34 cellular contexts compared by ENCODE assay signal in the genomic region with DNA sequence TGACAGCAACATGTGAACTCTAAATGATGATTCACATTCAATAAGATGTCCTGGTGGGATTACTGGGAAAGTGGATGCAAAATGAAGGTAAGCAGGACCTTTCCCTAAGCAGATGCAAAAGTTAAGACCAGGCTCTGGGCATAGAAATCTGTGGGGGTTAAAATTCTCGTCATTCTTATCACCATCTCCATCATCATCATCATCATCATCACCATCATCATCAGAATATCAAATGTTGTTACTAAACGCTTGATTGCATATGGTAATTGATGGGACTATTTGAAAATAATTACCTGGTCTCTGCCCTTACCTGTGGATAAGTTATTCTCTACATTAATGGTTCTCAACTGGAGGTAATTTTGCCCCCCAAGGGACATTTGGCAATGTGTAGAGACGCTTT. TPM values are rescaled to one million over a fixed set of nuclear protein-coding genes. Genes with fewer than 3 reads are reported as not detected.
"Had no signal": no experiment of that assay in that cellular context is flagged by ENCODE, and none has a peak within 500 bp of the region (broad histone marks: within the 10 kb centered on the region; RNA-seq: fewer than 3 reads in every experiment).

No MANE protein-coding gene starts in this region.

- H3K27me3 ChIP-seq: ascending aorta, brain microvascular endothelial cell had no signal

- H3K4me3 ChIP-seq: adrenal gland, ascending aorta, body of pancreas, breast epithelium, cardiac muscle cell had no signal

- DNase-seq: activated effector memory CD4-positive, alpha-beta T cell treated with anti-CD3 and anti-CD28 coated beads, Interleukin-2, amount 50 U/mL, for 16 hours; activated effector memory CD4-positive, alpha-beta T cell treated with Interleukin-2 at 50 U/mL for 16 hours; activated gamma-delta T cell; activated gamma-delta T cell treated with Interleukin-2 at 50 U/mL for 16 hours; activated naive CD4-positive, alpha-beta T cell; activated naive CD4-positive, alpha-beta T cell treated with anti-CD3 and anti-CD28 coated beads for 36 hours; activated naive CD4-positive, alpha-beta T cell treated with anti-CD3 and anti-CD28 coated beads, Interleukin-2, amount 10 ng/mL, durations not matched to agents 7 days and 5 days; activated naive CD4-positive, alpha-beta T cell treated with anti-CD3 and anti-CD28 coated beads, Interleukin-2, amount 50 U/mL, for 16 hours; activated naive CD4-positive, alpha-beta T cell treated with Interleukin-2 at 50 U/mL for 16 hours; activated naive CD8-positive, alpha-beta T cell treated with anti-CD3 and anti-CD28 coated beads for 36 hours; activated naive CD8-positive, alpha-beta T cell treated with anti-CD3 and anti-CD28 coated beads, Interleukin-2, amount 10 ng/mL, durations not matched to agents 7 days and 5 days; activated naive CD8-positive, alpha-beta T cell treated with anti-CD3 and anti-CD28 coated beads, Interleukin-2, amount 50 U/mL, for 24 hours; activated T-cell treated with anti-CD3 and anti-CD28 coated beads, Interleukin-2, amount 50 U/mL, for 24 hours; activated T-cell treated with anti-CD3 and anti-CD28 coated beads, Interleukin-2, amount 50 U/mL, for 4 hours; activated T-cell treated with anti-CD3 and anti-CD28 coated beads, Interleukin-2, amount 50 U/mL, for 48 hours; activated T-cell treated with anti-CD3 and anti-CD28 coated beads, Interleukin-2, amount 50 U/mL, for 72 hours; adrenal gland; amniotic stem cell; amygdala; anterior cingulate cortex; body of pancreas; brain microvascular endothelial cell; caudate nucleus; central memory CD4-positive, alpha-beta T cell; cerebellar nuclear complex had no signal

- H3K4me1 ChIP-seq: ascending aorta, body of pancreas, breast epithelium had no signal

- FAIRE-seq: astrocyte, bronchial epithelial cell had no signal

- ATAC-seq: activated naive CD4-positive, alpha-beta T cell treated with anti-CD3 and anti-CD28 coated beads, Interleukin-2, amount 50 U/mL, for 72 hours; activated naive CD8-positive, alpha-beta T cell treated with anti-CD3 and anti-CD28 coated beads, Interleukin-2, amount 50 U/mL, for 24 hours; activated T-cell treated with anti-CD3 and anti-CD28 coated beads, Interleukin-2, amount 50 U/mL, for 4 hours; activated T-cell treated with anti-CD3 and anti-CD28 coated beads, Interleukin-2, amount 50 U/mL, for 72 hours; activated T-helper 17 cell treated with anti-CD3 and anti-CD28 coated beads, Interleukin-2, amount 50 U/mL, for 72 hours; body of pancreas had no signal

- H3K9me3 ChIP-seq: adrenal gland, ascending aorta, body of pancreas, breast epithelium had no signal

- H3K27ac ChIP-seq: adrenal gland, ascending aorta, body of pancreas, brain microvascular endothelial cell, breast epithelium, cardiac muscle cell had no signal

- H3K36me3 ChIP-seq: adrenal gland, ascending aorta, brain microvascular endothelial cell, breast epithelium, cardiac muscle cell had no signal

RNA-seq across cellular contexts. Expression of a gene that starts 41.9 kb away (rescaled TPM):
- total RNA-seq: activated naive CD4-positive, alpha-beta T cell treated with anti-CD3 and anti-CD28 coated beads for 36 hours; activated naive CD4-positive, alpha-beta T cell treated with anti-CD3 and anti-CD28 coated beads, Interleukin-2, amount 50 U/mL, for 72 hours; activated T-cell treated with anti-CD3 and anti-CD28 coated beads, Interleukin-2, amount 50 U/mL, for 72 hours; activated T-helper 1 cell treated with anti-CD3 and anti-CD28 coated beads, Interleukin-12 subunit alpha, Interleukin-12 subunit beta, Interleukin-2, Interleukin-4 antibody, amounts not matched to agents 30 ng/mL and 10 ng/mL and 1 ng/mL, durations not matched to agents 14 hours and 24 hours and 36 hours; activated T-helper 17 cell treated with anti-CD3 and anti-CD28 coated beads, Interleukin-2, amount 50 U/mL, for 72 hours; activated T-helper 2 cell treated with anti-CD3 and anti-CD28 coated beads, Interferon-gamma antibody, Interleukin-2, Interleukin-4, amounts not matched to agents 10 μg/mL and 5 μg/mL and 100 μg/mL, durations not matched to agents 14 hours and 24 hours and 36 hours; ascending aorta; body of pancreas; bronchial epithelial cell had no signal
